In the genomic region with DNA sequence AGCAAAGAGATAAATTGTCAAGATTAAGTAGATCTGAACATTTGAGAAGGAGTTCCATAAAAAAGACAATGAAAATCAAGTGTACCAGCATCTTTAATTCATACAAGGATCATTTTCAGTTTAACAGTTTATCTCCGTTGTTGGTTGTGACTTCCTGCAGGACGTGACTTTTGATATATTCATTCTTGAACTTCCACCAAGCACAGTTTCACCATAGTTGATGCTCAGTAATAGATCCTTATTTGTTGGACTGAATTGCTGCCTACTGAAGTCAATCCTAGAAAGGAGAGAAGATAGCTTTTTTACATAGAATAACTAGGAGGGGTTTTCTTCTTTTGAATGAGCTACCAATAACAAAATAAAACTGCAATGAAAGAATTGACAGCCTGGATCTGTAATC, we compare ENCODE assay signal across 22 cellular contexts.
"Had no signal": no experiment of that assay in that cellular context is flagged by ENCODE, and none has a peak within 500 bp of the region (broad histone marks: within the 10 kb centered on the region; RNA-seq: fewer than 3 reads in every experiment).

No MANE protein-coding gene starts in this region.

- H3K27ac ChIP-seq: colonic mucosa, foreskin keratinocyte, left ventricle myocardium inferior, lower lobe of right lung, neutrophil, psoas muscle, thoracic aorta, transverse colon had no signal

- H3K4me1 Mint-ChIP-seq: mesothelial cell of epicardium had no signal

- H3K27me3 ChIP-seq: colonic mucosa, esophagus squamous epithelium, foreskin keratinocyte, neutrophil, spleen, transverse colon had no signal

- DNase-seq: cerebellar nuclear complex; colonic mucosa; dermis blood vessel endothelial cell; esophagus squamous epithelium; foreskin keratinocyte; kidney; left cardiac atrium; left ventricle myocardium inferior; lower lobe of right lung; psoas muscle; spleen; stimulated activated CD4-positive, alpha-beta T cell treated with anti-CD3 and anti-CD28 coated beads, Interleukin-15, amount 100 ng/mL, for 24 hours; stimulated activated CD4-positive, alpha-beta T cell treated with anti-CD3 and anti-CD28 coated beads, Interleukin-1b, Interleukin-23, amount 100 ng/mL, for 48 hours; stimulated activated CD4-positive, alpha-beta T cell treated with anti-CD3 and anti-CD28 coated beads, Interleukin-4, amount 100 ng/mL, for 24 hours; stimulated activated naive CD4-positive, alpha-beta T cell treated with Interleukin-2 at 50 U/mL for 16 hours; transverse colon had no signal

- H3K4me3 ChIP-seq: colonic mucosa, esophagus squamous epithelium, left ventricle myocardium inferior, lower lobe of right lung, psoas muscle, spleen, thoracic aorta, transverse colon had no signal

- H3K4me3 Mint-ChIP-seq: memory B cell, mesothelial cell of epicardium, nephron had no signal

- H3K27ac Mint-ChIP-seq: memory B cell, mesothelial cell of epicardium, nephron had no signal

- H3K27me3 Mint-ChIP-seq: memory B cell had no signal

- H3K9me3 ChIP-seq: colonic mucosa, esophagus squamous epithelium, left ventricle myocardium inferior, lower lobe of right lung, neutrophil, psoas muscle, spleen, thoracic aorta, transverse colon had no signal

- H3K36me3 Mint-ChIP-seq: mesothelial cell of epicardium had no signal

- H3K9me3 Mint-ChIP-seq: memory B cell, mesothelial cell of epicardium, nephron had no signal

- ATAC-seq: foreskin keratinocyte, left cardiac atrium, lower lobe of right lung, sciatic nerve had no signal

- H3K36me3 ChIP-seq: colonic mucosa, esophagus squamous epithelium, left ventricle myocardium inferior, lower lobe of right lung, neutrophil, spleen, thoracic aorta, transverse colon had no signal

- H3K4me1 ChIP-seq: colonic mucosa had no signal
